In genomic region chr6:122788663-122789062, GRCh38 we compare ENCODE assay signal across 8 cellular contexts. TPM values are rescaled to one million over a fixed set of nuclear protein-coding genes. Genes with fewer than 3 reads are reported as not detected.
DNase-seq lines count a peak whose midpoint lies in the region; ATAC-seq and TF ChIP-seq lines count a peak whose summit lies in the region.

No MANE protein-coding gene starts in this region.

- no peak overlapping the region for H3K27ac ChIP-seq in CD8-positive, alpha-beta T cell (ENCODE audit: low read depth, low read length)
- H3K27ac ChIP-seq in OCI-LY1 (ENCODE audit: low read depth, low read length, poor library complexity, severe bottlenecking) (no peak overlapping the region), neuronal stem cell (replicated peaks; ENCODE audit: low read length) (peak overlapping the region; percentile 57)

- no peak for DNase-seq in CD8-positive, alpha-beta T cell
- DNase-seq in epithelial cell of esophagus (ENCODE audit: low read depth) (no peak), neuronal stem cell (ENCODE audit: low spot score) (no peak), A172 (ENCODE audit: low spot score) (no peak)
- DNase-seq in NK-92 treated with Interleukin-12 subunit alpha and Interleukin-12 subunit beta, amount 100 ng/mL, for 24 hours (lab: John Stamatoyannopoulos, UW), result no peak

- peak overlapping the region; percentile 67 for H3K4me3 Mint-ChIP-seq in CD8-positive, alpha-beta T cell

- POLR2A ChIA-PET in CD8-positive, alpha-beta T cell (lab: Charles Lee), result no interaction called here

- H3K27me3 ChIP-seq in CD8-positive, alpha-beta T cell (ENCODE audit: insufficient read depth, low read length), result peaks cover 11% of the 10 kb centered on the region
- H3K27me3 ChIP-seq in OCI-LY1 (ENCODE audit: insufficient read depth, low read length) (no peaks in the 10 kb centered on the region), neuronal stem cell (ENCODE audit: control insufficient read depth in 3 of 3, insufficient read depth in 3 of 3, low read depth in 1 of 3, low read length in 3 of 3) (no peaks in the 10 kb centered on the region)

- H4K8ac ChIP-seq in neuronal stem cell (ENCODE audit: low read depth, low read length), result no peak overlapping the region

- no peak overlapping the region for H3K4ac ChIP-seq in neuronal stem cell (ENCODE audit: low read length)

- H3K27ac Mint-ChIP-seq in CD8-positive, alpha-beta T cell, result no peak overlapping the region

- TF ChIP-seq CTCF in CD8-positive, alpha-beta T cell (IDR thresholded peaks at IDR 0.05), result no peak
- TF ChIP-seq CTCF in OCI-LY1 (IDR thresholded peaks at IDR 0.05; ENCODE audit: low read length) (no peak), epithelial cell of esophagus (IDR thresholded peaks at IDR 0.05; ENCODE audit: insufficient read depth, low read depth, low read length, missing control alignments) (no peak)

- no peak overlapping the region for H2BK120ac ChIP-seq in neuronal stem cell (ENCODE audit: low read depth, low read length)

- peaks cover 8% of the 10 kb centered on the region for H3K4me1 ChIP-seq in CD8-positive, alpha-beta T cell (ENCODE audit: insufficient read depth, low read length)
- no peaks in the 10 kb centered on the region for H3K4me1 ChIP-seq in OCI-LY1 (ENCODE audit: insufficient read depth, low read length, severe bottlenecking)
- H3K4me1 ChIP-seq in neuronal stem cell (ENCODE audit: control insufficient read depth in 2 of 2, insufficient read depth in 1 of 2, low read depth in 1 of 2, low read length in 2 of 2), result peaks cover 8 to 18% of the 10 kb centered on the region in 2 donors

- ATAC-seq in CD8-positive, alpha-beta T cell, result no peak
- ATAC-seq in HG03139 (IDR thresholded peaks at IDR 0.05; ENCODE audit: unreplicated experiment) (no peak), HG02870 (IDR thresholded peaks at IDR 0.05; ENCODE audit: unreplicated experiment) (no peak)

- H3K4me3 ChIP-seq in CD8-positive, alpha-beta T cell (ENCODE audit: low read depth, low read length), result peak overlapping the region; percentile 8
- no peak overlapping the region for H3K4me3 ChIP-seq in OCI-LY1 (ENCODE audit: low read depth, low read length, poor library complexity, severe bottlenecking)
- H3K4me3 ChIP-seq in epithelial cell of esophagus (ENCODE audit: low read length), result peak overlapping the region; percentile 75
- peak overlapping the region; percentile 83 to 88 for H3K4me3 ChIP-seq in neuronal stem cell (ENCODE audit: low read length in 2 of 2)

- no peaks in the 10 kb centered on the region for H3K36me3 Mint-ChIP-seq in CD8-positive, alpha-beta T cell

- no peak overlapping the region for H2BK12ac ChIP-seq in neuronal stem cell (ENCODE audit: low read length)

- H3K36me3 ChIP-seq in CD8-positive, alpha-beta T cell (ENCODE audit: insufficient read depth, low read length), result no peaks in the 10 kb centered on the region
- no peaks in the 10 kb centered on the region for H3K36me3 ChIP-seq in OCI-LY1 (ENCODE audit: insufficient read depth, low read length)
- no peaks in the 10 kb centered on the region for H3K36me3 ChIP-seq in neuronal stem cell (replicated peaks in 1 of 2; ENCODE audit: control insufficient read depth in 2 of 2, insufficient read depth in 2 of 2, low read length in 2 of 2)

- H2BK15ac ChIP-seq in neuronal stem cell (ENCODE audit: low read length), result no peak overlapping the region

- no peaks in the 10 kb centered on the region for H3K79me2 ChIP-seq in OCI-LY1 (ENCODE audit: insufficient read depth, low read length)

- peaks cover 48% of the 10 kb centered on the region for H3K27me3 Mint-ChIP-seq in CD8-positive, alpha-beta T cell (ENCODE audit: low read depth)

- no peaks in the 10 kb centered on the region for H3K79me1 ChIP-seq in neuronal stem cell (ENCODE audit: low read depth, low read length)

- no peak overlapping the region for H3K14ac ChIP-seq in neuronal stem cell (ENCODE audit: low read length)

- H2AFZ ChIP-seq in OCI-LY1 (ENCODE audit: low read length) (no peak overlapping the region), neuronal stem cell (ENCODE audit: low read length) (peak overlapping the region; percentile 94)

- peak overlapping the region; percentile 3; the same call in 1 of the 2 replicates for H3K4me2 ChIP-seq in OCI-LY1 (ENCODE audit: low read length)
- peak overlapping the region; percentile 89 for H3K4me2 ChIP-seq in neuronal stem cell (ENCODE audit: insufficient read depth, low read length, poor library complexity, severe bottlenecking)

- H3K18ac ChIP-seq in neuronal stem cell (ENCODE audit: low read length), result no peak overlapping the region

- no peak overlapping the region for H2BK5ac ChIP-seq in neuronal stem cell (ENCODE audit: low read length)

- CTCF ChIA-PET in CD8-positive, alpha-beta T cell (lab: Charles Lee), result no interaction called here

- H4K91ac ChIP-seq in neuronal stem cell (ENCODE audit: low read depth, low read length, poor library complexity), result no peak overlapping the region

- peaks cover 14% of the 10 kb centered on the region for H3K4me1 Mint-ChIP-seq in CD8-positive, alpha-beta T cell (ENCODE audit: low read depth)

- H3K9me3 Mint-ChIP-seq in CD8-positive, alpha-beta T cell, result no peaks in the 10 kb centered on the region

- H3K9me3 ChIP-seq in CD8-positive, alpha-beta T cell (ENCODE audit: low read length), result no peaks in the 10 kb centered on the region
- H3K9me3 ChIP-seq in OCI-LY1 (ENCODE audit: low read length), result no peaks in the 10 kb centered on the region
- no peaks in the 10 kb centered on the region for H3K9me3 ChIP-seq in neuronal stem cell (replicated peaks in 1 of 2; ENCODE audit: control insufficient read depth in 2 of 2, insufficient read depth in 1 of 2, low read depth in 1 of 2, low read length in 2 of 2)

- no peaks in the 10 kb centered on the region for H4K20me1 ChIP-seq in OCI-LY1 (ENCODE audit: insufficient read depth, low read length)

- no CpG with 5 or more reads among the region's 5 CpGs for WGBS in neuronal stem cell (ENCODE audit: extremely low coverage in 2 of 2, insufficient read length in 2 of 2, insufficient replicate concordance in 1 of 2), 2 donors

- intact Hi-C loops in CD8-positive, alpha-beta T cell (cut with DNase I, micrococcal nuclease), result no loop called here

- no peak overlapping the region for H2AK5ac ChIP-seq in neuronal stem cell (ENCODE audit: low read depth, low read length)

- H3K9ac ChIP-seq in OCI-LY1 (ENCODE audit: low read length), result no peak overlapping the region
- no peak overlapping the region for H3K9ac ChIP-seq in neuronal stem cell (ENCODE audit: low read depth, low read length, poor library complexity)

- H3K9me2 ChIP-seq in OCI-LY1 (ENCODE audit: low read depth, low read length), result no peaks in the 10 kb centered on the region

- no peaks in the 10 kb centered on the region for H3F3A ChIP-seq in OCI-LY1 (ENCODE audit: insufficient read depth, low read length)

- H3K23ac ChIP-seq in neuronal stem cell (ENCODE audit: low read depth, low read length, poor library complexity), result no peak overlapping the region

RNA-seq across cellular contexts. Expression of gene SMPDL3A, which starts 0.4 kb away (rescaled TPM):
- total RNA-seq in CD8-positive, alpha-beta T cell, result not detected
- 2.0 TPM for polyA plus RNA-seq in neuronal stem cell (2013, experiment 1 of 2)
- 2.1 TPM for polyA plus RNA-seq in neuronal stem cell (2013, experiment 2 of 2)
- total RNA-seq in A172 (2014; rRNA removed; shearing (Covaris generic)), result 5.3 and 6.3 TPM in 2 replicates

RNA-seq across cellular contexts. Expression of gene FABP7, which starts 9.1 kb away (rescaled TPM):
- total RNA-seq in CD8-positive, alpha-beta T cell, result not detected
- 373 TPM for polyA plus RNA-seq in neuronal stem cell (2013, experiment 1 of 2)
- polyA plus RNA-seq in neuronal stem cell (2013, experiment 2 of 2), result 373 TPM
- 0.19 TPM in 1 of 2 replicates, not detected in the other for total RNA-seq in A172 (2014; rRNA removed; shearing (Covaris generic))
